In the genomic region with DNA sequence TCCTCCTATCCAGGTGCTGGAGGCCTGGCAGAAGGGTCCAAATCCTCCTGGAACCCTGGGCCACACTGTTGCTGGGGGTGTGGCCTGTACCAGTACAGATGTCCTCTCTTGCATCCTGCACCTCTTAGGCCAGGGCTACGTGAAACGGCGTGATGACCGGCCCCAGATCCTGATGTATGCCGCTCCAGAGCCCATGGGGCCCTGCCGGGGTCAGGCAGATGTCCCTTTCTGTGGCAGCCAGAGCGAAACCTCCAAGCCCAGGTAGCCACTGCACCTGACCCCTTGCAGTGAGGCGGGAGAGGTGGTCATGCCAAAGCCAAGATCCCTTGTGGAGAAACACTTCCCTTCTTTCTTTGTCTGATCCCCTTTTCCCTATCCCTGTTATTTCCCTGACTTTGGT, we compare ENCODE assay signal across 17 cellular contexts. TPM values are rescaled to one million over a fixed set of nuclear protein-coding genes. Genes with fewer than 3 reads are reported as not detected.
DNase-seq lines count a peak whose midpoint lies in the region; ATAC-seq lines count a peak whose summit lies in the region.
"Had no signal": no experiment of that assay in that cellular context is flagged by ENCODE, and none has a peak within 500 bp of the region (broad histone marks: within the 10 kb centered on the region; RNA-seq: fewer than 3 reads in every experiment).

No MANE protein-coding gene starts in this region.

- no peaks in the 10 kb centered on the region for H3K9me3 Mint-ChIP-seq in stimulated activated naive B cell treated with anti-CD40 and anti-IgM and Interleukin-4, amounts not matched to agents 10 μg/mL and 1 μg/mL and 100 μg/mL, for 72 hours
- H3K9me3 Mint-ChIP-seq: CD4-positive, alpha-beta T cell had no signal

- H3K27me3 ChIP-seq in H7 (ENCODE audit: control insufficient read depth, insufficient read depth, low read length): no peaks in the 10 kb centered on the region

- no peak overlapping the region for H3K4me3 Mint-ChIP-seq in stimulated activated naive B cell treated with anti-CD40 and anti-IgM and Interleukin-4, amounts not matched to agents 10 μg/mL and 1 μg/mL and 100 μg/mL, for 72 hours
- H3K4me3 Mint-ChIP-seq: CD4-positive, alpha-beta T cell had no signal

- peak; percentile 46 for DNase-seq in activated effector memory CD4-positive, alpha-beta T cell treated with anti-CD3 and anti-CD28 coated beads, Interleukin-2, amount 50 U/mL, for 16 hours
- no peak for DNase-seq in activated effector memory CD4-positive, alpha-beta T cell treated with Interleukin-2 at 50 U/mL for 16 hours
- DNase-seq in H7: peak; percentile 11
- DNase-seq in islet precursor cell: peak; percentile 41
- no peak for DNase-seq in stimulated activated naive B cell treated with anti-CD40 and anti-IgM and Interleukin-4, amounts not matched to agents 10 μg/mL and 1 μg/mL and 100 μg/mL, for 72 hours
- DNase-seq in cerebellar nuclear complex (lab: John Stamatoyannopoulos, UW): no peak
- DNase-seq: ACHN, Caco-2, DMS153, DMS79, GDM1, GM23248, HCEC 1CT had no signal

- ATAC-seq in stimulated activated naive B cell treated with anti-CD40 and anti-IgM and Interleukin-4, amounts not matched to agents 10 μg/mL and 1 μg/mL and 100 μg/mL, for 72 hours (replicated peaks): no peak
- ATAC-seq in HG02884 (IDR thresholded peaks at IDR 0.05; ENCODE audit: unreplicated experiment): no peak

- H3K36me3 Mint-ChIP-seq in stimulated activated naive B cell treated with anti-CD40 and anti-IgM and Interleukin-4, amounts not matched to agents 10 μg/mL and 1 μg/mL and 100 μg/mL, for 72 hours: peaks cover 47 to 62% of the 10 kb centered on the region in 2 donors

- H3K27ac Mint-ChIP-seq in stimulated activated naive B cell treated with anti-CD40 and anti-IgM and Interleukin-4, amounts not matched to agents 10 μg/mL and 1 μg/mL and 100 μg/mL, for 72 hours: peak overlapping the region; percentile 20
- H3K27ac Mint-ChIP-seq: CD4-positive, alpha-beta T cell had no signal

- no peaks in the 10 kb centered on the region for H3K27me3 Mint-ChIP-seq in stimulated activated naive B cell treated with anti-CD40 and anti-IgM and Interleukin-4, amounts not matched to agents 10 μg/mL and 1 μg/mL and 100 μg/mL, for 72 hours
- H3K27me3 Mint-ChIP-seq: CD4-positive, alpha-beta T cell had no signal

- H3K4me1 Mint-ChIP-seq in stimulated activated naive B cell treated with anti-CD40 and anti-IgM and Interleukin-4, amounts not matched to agents 10 μg/mL and 1 μg/mL and 100 μg/mL, for 72 hours: peaks cover 9 to 13% of the 10 kb centered on the region in 2 donors

- H3K4me3 ChIP-seq in H7 (ENCODE audit: insufficient read depth, low read depth, low read length): no peak overlapping the region
- H3K4me3 ChIP-seq: GM23248 had no signal

- H3K36me3 ChIP-seq in H7 (replicated peaks; ENCODE audit: control insufficient read depth, insufficient read depth, low read length): no peaks in the 10 kb centered on the region

RNA-seq across cellular contexts. Expression of a gene that starts 14.2 kb away (rescaled TPM):
- total RNA-seq in H7 (2014; rRNA removed; shearing (Covaris generic)): 73.6 and 85.3 TPM in 2 replicates

RNA-seq across cellular contexts. Expression of a gene that starts 28.2 kb away (rescaled TPM):
- not detected in 2 replicates for total RNA-seq in H7 (2014; rRNA removed; shearing (Covaris generic))
- total RNA-seq: CD4-positive, alpha-beta T cell; Daoy; GM23248; H4 had no signal

RNA-seq across cellular contexts. Expression of a gene that starts 33.1 kb away (rescaled TPM):
- 9.4 and 10.9 TPM in 2 replicates for total RNA-seq in H7 (2014; rRNA removed; shearing (Covaris generic))

RNA-seq across cellular contexts. Expression of a gene that starts 44.0 kb away (rescaled TPM):
- total RNA-seq in H7 (2014; rRNA removed; shearing (Covaris generic)): 48.3 and 52.2 TPM in 2 replicates

Comparison
In these comparisons a context has a peak if more than half of its experiments do, and no peak if none do; other contexts are left out.
1. DNase-seq: peak in activated effector memory CD4-positive, alpha-beta T cell treated with anti-CD3 and anti-CD28 coated beads, Interleukin-2, amount 50 U/mL, for 16 hours (single experiment), H7 (single experiment) and islet precursor cell (single experiment); none in activated effector memory CD4-positive, alpha-beta T cell treated with Interleukin-2 at 50 U/mL for 16 hours (single experiment), stimulated activated naive B cell treated with anti-CD40 and anti-IgM and Interleukin-4, amounts not matched to agents 10 μg/mL and 1 μg/mL and 100 μg/mL, for 72 hours (single experiment) and cerebellar nuclear complex (0 of 2).